ENCODE assay signal across 16 cellular contexts in the genomic region with DNA sequence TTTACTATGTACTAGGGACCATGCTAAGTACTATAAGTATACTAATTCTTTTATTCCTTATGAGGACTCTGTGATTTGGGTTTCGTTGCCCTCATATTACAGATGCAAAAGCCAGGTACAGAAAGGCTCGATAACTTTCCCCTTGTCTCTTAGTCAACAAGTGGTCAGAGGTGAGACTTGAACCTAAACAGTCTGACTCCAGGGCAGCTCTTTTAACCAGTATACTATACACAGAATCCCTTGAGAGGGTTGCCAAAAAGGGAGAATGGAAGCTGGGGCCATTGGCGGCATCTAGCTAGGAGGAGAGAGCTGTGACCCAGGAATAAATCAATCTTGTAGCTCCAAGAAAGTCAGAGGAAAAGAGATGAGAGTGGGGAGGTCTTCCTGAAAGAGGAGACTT.
"Had no signal": no experiment of that assay in that cellular context is flagged by ENCODE, and none has a peak within 500 bp of the region (broad histone marks: within the 10 kb centered on the region; RNA-seq: fewer than 3 reads in every experiment).

No MANE protein-coding gene starts in this region.

- DNase-seq: activated CD4-positive, alpha-beta T cell treated with anti-CD3 and anti-CD28 coated beads, Interleukin-2, amount 10 ng/mL, durations not matched to agents 7 days and 5 days; activated CD4-positive, CD25-positive, alpha-beta regulatory T cell; activated CD8-positive, alpha-beta memory T cell treated with anti-CD3 and anti-CD28 coated beads for 24 hours; activated gamma-delta T cell treated with Interleukin-2 at 50 U/mL for 16 hours; effector memory CD4-positive, alpha-beta T cell; foreskin melanocyte; nucleus accumbens; stimulated activated CD4-positive, alpha-beta T cell treated with anti-CD3 and anti-CD28 coated beads, Interleukin-1b, Interleukin-23, amount 100 ng/mL, for 48 hours; stomach; testis had no signal

- H3K4me1 ChIP-seq: prostate gland, stomach had no signal

- H3K4me3 Mint-ChIP-seq: activated CD4-positive, alpha-beta T cell treated with anti-CD3 and anti-CD28 coated beads, Interleukin-2, amount 10 ng/mL, durations not matched to agents 7 days and 5 days; activated naive CD8-positive, alpha-beta T cell; brain; nephron; T-helper 2 cell treated with Interferon-gamma antibody and Interleukin-4, amounts not matched to agents 5 μg/mL and 100 μg/mL, for 36 hours had no signal

- FAIRE-seq: islet of Langerhans had no signal

- H3K27ac Mint-ChIP-seq: activated CD4-positive, alpha-beta T cell treated with anti-CD3 and anti-CD28 coated beads, Interleukin-2, amount 10 ng/mL, durations not matched to agents 7 days and 5 days; activated naive CD8-positive, alpha-beta T cell; T-helper 2 cell treated with Interferon-gamma antibody and Interleukin-4, amounts not matched to agents 5 μg/mL and 100 μg/mL, for 36 hours had no signal

- H3K9me3 Mint-ChIP-seq: activated CD4-positive, alpha-beta T cell treated with anti-CD3 and anti-CD28 coated beads, Interleukin-2, amount 10 ng/mL, durations not matched to agents 7 days and 5 days; brain; nephron; T-helper 2 cell treated with Interferon-gamma antibody and Interleukin-4, amounts not matched to agents 5 μg/mL and 100 μg/mL, for 36 hours had no signal

- H3K36me3 ChIP-seq: prostate gland had no signal

- H3K27me3 ChIP-seq: stomach, testis had no signal

- H3K4me3 ChIP-seq: prostate gland, stomach, testis had no signal

- H3K27ac ChIP-seq: stomach, testis had no signal

- H3K36me3 Mint-ChIP-seq: activated naive CD8-positive, alpha-beta T cell had no signal

- H3K9me3 ChIP-seq: prostate gland, stomach, testis had no signal

- H3K27me3 Mint-ChIP-seq: activated CD4-positive, alpha-beta T cell treated with anti-CD3 and anti-CD28 coated beads, Interleukin-2, amount 10 ng/mL, durations not matched to agents 7 days and 5 days had no signal

- H3K4me1 Mint-ChIP-seq: activated CD4-positive, alpha-beta T cell treated with anti-CD3 and anti-CD28 coated beads, Interleukin-2, amount 10 ng/mL, durations not matched to agents 7 days and 5 days had no signal
